Comparison of ENCODE assay signal across 2 cellular contexts in the genomic region with DNA sequence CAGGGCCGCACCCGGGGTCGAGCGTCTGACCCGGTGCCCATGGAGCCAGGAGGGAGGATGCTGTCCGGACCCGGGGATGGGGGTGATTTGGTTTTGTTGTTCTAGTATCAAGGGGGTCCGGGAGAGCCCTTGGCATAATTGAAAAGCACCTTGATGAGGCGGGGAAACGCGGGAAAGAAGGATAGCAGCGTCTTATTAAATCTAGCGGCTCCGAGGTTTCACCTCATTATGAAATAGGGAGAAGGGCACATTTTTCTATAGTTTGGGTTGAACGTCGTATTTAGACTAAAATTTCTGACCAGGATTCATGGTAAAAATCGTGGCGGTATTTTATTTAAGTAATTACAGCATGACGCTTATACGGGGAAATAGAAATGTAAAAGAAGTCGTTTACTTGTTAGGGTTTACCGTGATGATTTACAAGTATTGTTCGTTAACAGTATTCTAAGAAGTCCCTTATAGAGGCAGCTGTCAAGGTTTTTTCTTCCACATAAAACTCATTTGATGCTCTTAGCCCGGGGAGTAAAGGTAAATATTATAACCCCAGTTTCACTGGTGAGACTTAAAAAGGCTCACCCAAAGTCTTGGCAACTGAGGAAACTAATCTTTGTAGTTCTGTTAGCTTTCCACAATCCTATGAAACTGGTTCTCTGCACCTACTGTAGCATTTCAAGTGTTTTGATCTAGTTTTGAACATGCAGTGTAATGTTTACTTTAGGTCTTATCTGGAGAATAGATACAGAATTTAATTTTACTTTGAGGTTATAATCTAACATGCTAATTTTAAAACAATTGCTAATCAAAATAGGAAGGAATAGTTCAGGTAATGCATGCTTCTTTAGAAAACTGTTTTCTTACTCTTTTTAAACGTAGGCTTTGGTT.
TF ChIP-seq lines count a peak whose summit lies in the region.

No MANE protein-coding gene starts in this region.

TF ChIP-seq in HEK293, 187 proteins besides CTCF, POLR2A, EP300 and RAD21:
- TF ChIP-seq ZNF2 (tag by site-specific recombination; IDR thresholded peaks at IDR 0.05) = 0 out of 2 replicates have a peak, but pooled peaks have one; percentile 27
- peak; percentile 43; the same call in 1 of the 2 replicates for TF ChIP-seq ZBTB20 (tag by site-specific recombination; IDR thresholded peaks at IDR 0.05)
- peak; percentile 5; the same call in 1 of the 2 replicates for TF ChIP-seq BCL11A (tag by site-specific recombination; IDR thresholded peaks at IDR 0.05; ENCODE audit: low read depth)
- no peak for TF ChIP-seq ZNF184 (tag by site-specific recombination; IDR thresholded peaks at IDR 0.05)
- TF ChIP-seq ZNF394 (tag by site-specific recombination; IDR thresholded peaks at IDR 0.05; ENCODE audit: borderline replicate concordance) = 0 out of 2 replicates have a peak, but pooled peaks have one; percentile 28
- 0 out of 2 replicates have a peak, but pooled peaks have one; percentile 11 for TF ChIP-seq ZNF324 (tag by site-specific recombination; IDR thresholded peaks at IDR 0.05)
- TF ChIP-seq, protein P1, sequence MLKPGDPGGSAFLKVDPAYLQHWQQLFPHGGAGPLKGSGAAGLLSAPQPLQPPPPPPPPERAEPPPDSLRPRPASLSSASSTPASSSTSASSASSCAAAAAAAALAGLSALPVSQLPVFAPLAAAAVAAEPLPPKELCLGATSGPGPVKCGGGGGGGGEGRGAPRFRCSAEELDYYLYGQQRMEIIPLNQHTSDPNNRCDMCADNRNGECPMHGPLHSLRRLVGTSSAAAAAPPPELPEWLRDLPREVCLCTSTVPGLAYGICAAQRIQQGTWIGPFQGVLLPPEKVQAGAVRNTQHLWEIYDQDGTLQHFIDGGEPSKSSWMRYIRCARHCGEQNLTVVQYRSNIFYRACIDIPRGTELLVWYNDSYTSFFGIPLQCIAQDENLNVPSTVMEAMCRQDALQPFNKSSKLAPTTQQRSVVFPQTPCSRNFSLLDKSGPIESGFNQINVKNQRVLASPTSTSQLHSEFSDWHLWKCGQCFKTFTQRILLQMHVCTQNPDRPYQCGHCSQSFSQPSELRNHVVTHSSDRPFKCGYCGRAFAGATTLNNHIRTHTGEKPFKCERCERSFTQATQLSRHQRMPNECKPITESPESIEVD (tag by site-specific recombination; IDR thresholded peaks at IDR 0.05) = peak; percentile 58; the same call in 1 of the 2 replicates
- TF ChIP-seq EGR2 (tag by site-specific recombination; IDR thresholded peaks at IDR 0.05; ENCODE audit: low read depth) = no peak
- TF ChIP-seq, protein P2, sequence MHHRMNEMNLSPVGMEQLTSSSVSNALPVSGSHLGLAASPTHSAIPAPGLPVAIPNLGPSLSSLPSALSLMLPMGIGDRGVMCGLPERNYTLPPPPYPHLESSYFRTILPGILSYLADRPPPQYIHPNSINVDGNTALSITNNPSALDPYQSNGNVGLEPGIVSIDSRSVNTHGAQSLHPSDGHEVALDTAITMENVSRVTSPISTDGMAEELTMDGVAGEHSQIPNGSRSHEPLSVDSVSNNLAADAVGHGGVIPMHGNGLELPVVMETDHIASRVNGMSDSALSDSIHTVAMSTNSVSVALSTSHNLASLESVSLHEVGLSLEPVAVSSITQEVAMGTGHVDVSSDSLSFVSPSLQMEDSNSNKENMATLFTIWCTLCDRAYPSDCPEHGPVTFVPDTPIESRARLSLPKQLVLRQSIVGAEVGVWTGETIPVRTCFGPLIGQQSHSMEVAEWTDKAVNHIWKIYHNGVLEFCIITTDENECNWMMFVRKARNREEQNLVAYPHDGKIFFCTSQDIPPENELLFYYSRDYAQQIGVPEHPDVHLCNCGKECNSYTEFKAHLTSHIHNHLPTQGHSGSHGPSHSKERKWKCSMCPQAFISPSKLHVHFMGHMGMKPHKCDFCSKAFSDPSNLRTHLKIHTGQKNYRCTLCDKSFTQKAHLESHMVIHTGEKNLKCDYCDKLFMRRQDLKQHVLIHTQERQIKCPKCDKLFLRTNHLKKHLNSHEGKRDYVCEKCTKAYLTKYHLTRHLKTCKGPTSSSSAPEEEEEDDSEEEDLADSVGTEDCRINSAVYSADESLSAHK (tag by site-specific recombination; IDR thresholded peaks at IDR 0.05) = peak; percentile 49; the same call in 1 of the 2 replicates

TF ChIP-seq in HepG2, 621 proteins besides CTCF, POLR2A, EP300 and RAD21 (continues in another document):
- TF ChIP-seq TCF7 (IDR thresholded peaks at IDR 0.05; ENCODE audit: low read depth) = no peak
- TF ChIP-seq, protein P3, sequence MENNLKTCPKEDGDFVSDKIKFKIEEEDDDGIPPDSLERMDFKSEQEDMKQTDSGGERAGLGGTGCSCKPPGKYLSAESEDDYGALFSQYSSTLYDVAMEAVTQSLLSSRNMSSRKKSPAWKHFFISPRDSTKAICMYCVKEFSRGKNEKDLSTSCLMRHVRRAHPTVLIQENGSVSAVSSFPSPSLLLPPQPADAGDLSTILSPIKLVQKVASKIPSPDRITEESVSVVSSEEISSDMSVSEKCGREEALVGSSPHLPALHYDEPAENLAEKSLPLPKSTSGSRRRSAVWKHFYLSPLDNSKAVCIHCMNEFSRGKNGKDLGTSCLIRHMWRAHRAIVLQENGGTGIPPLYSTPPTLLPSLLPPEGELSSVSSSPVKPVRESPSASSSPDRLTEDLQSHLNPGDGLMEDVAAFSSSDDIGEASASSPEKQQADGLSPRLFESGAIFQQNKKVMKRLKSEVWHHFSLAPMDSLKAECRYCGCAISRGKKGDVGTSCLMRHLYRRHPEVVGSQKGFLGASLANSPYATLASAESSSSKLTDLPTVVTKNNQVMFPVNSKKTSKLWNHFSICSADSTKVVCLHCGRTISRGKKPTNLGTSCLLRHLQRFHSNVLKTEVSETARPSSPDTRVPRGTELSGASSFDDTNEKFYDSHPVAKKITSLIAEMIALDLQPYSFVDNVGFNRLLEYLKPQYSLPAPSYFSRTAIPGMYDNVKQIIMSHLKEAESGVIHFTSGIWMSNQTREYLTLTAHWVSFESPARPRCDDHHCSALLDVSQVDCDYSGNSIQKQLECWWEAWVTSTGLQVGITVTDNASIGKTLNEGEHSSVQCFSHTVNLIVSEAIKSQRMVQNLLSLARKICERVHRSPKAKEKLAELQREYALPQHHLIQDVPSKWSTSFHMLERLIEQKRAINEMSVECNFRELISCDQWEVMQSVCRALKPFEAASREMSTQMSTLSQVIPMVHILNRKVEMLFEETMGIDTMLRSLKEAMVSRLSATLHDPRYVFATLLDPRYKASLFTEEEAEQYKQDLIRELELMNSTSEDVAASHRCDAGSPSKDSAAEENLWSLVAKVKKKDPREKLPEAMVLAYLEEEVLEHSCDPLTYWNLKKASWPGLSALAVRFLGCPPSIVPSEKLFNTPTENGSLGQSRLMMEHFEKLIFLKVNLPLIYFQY (CRISPR knock-in tag; IDR thresholded peaks at IDR 0.05; ENCODE audit: borderline replicate concordance) = no peak
- TF ChIP-seq ZSCAN9 (CRISPR knock-in tag; IDR thresholded peaks at IDR 0.05; ENCODE audit: borderline replicate concordance) = no peak
- TF ChIP-seq ZNF256 (CRISPR knock-in tag; conservative IDR thresholded peaks at IDR 0.05) = 0 out of 2 replicates have a peak, but pooled peaks have one; percentile 4
- no peak for TF ChIP-seq ZNF441 (CRISPR knock-in tag; IDR thresholded peaks at IDR 0.05; ENCODE audit: borderline replicate concordance)
- 0 out of 2 replicates have a peak, but pooled peaks have one; percentile 7 for TF ChIP-seq ARID2 (CRISPR knock-in tag; IDR thresholded peaks at IDR 0.05; ENCODE audit: borderline replicate concordance)
- TF ChIP-seq TAF15 (IDR thresholded peaks at IDR 0.05; ENCODE audit: low read depth, low read length, poor library complexity, severe bottlenecking) = peak; percentile 30
- TF ChIP-seq, protein P4, sequence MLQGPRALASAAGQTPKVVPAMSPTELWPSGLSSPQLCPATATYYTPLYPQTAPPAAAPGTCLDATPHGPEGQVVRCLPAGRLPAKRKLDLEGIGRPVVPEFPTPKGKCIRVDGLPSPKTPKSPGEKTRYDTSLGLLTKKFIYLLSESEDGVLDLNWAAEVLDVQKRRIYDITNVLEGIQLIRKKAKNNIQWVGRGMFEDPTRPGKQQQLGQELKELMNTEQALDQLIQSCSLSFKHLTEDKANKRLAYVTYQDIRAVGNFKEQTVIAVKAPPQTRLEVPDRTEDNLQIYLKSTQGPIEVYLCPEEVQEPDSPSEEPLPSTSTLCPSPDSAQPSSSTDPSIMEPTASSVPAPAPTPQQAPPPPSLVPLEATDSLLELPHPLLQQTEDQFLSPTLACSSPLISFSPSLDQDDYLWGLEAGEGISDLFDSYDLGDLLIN (CRISPR knock-in tag; IDR thresholded peaks at IDR 0.05; ENCODE audit: borderline replicate concordance) = 0 out of 2 replicates have a peak, but pooled peaks have one; percentile 26
- 0 out of 2 replicates have a peak, but pooled peaks have one; percentile 12 for TF ChIP-seq CREM (IDR thresholded peaks at IDR 0.05)
- no peak for TF ChIP-seq CREM (CRISPR knock-in tag; IDR thresholded peaks at IDR 0.05)
- 0 out of 2 replicates have a peak, but pooled peaks have one; percentile 31 for TF ChIP-seq ISX (CRISPR knock-in tag; conservative IDR thresholded peaks at IDR 0.05)
- TF ChIP-seq, protein P5, sequence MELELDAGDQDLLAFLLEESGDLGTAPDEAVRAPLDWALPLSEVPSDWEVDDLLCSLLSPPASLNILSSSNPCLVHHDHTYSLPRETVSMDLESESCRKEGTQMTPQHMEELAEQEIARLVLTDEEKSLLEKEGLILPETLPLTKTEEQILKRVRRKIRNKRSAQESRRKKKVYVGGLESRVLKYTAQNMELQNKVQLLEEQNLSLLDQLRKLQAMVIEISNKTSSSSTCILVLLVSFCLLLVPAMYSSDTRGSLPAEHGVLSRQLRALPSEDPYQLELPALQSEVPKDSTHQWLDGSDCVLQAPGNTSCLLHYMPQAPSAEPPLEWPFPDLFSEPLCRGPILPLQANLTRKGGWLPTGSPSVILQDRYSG (CRISPR knock-in tag; IDR thresholded peaks at IDR 0.05) = 0 out of 2 replicates have a peak, but pooled peaks have one; percentile 14
- TF ChIP-seq ZFAT (CRISPR knock-in tag; conservative IDR thresholded peaks at IDR 0.05) = 0 out of 2 replicates have a peak, but pooled peaks have one; percentile 9
- TF ChIP-seq MEIS2 (CRISPR knock-in tag; IDR thresholded peaks at IDR 0.05) = 0 out of 2 replicates have a peak, but pooled peaks have one; percentile 7
- TF ChIP-seq ZFP36L2 (CRISPR knock-in tag; IDR thresholded peaks at IDR 0.05) = 0 out of 2 replicates have a peak, but pooled peaks have one; percentile 7
- 0 out of 2 replicates have a peak, but pooled peaks have one; percentile 35 for TF ChIP-seq ELF4 (CRISPR knock-in tag; IDR thresholded peaks at IDR 0.05; ENCODE audit: borderline replicate concordance)
- TF ChIP-seq ASH2L (IDR thresholded peaks at IDR 0.05; ENCODE audit: insufficient read length, low read depth, low read length) = no peak
- TF ChIP-seq ZNF629 (CRISPR knock-in tag; conservative IDR thresholded peaks at IDR 0.05) = 0 out of 2 replicates have a peak, but pooled peaks have one; percentile 4
- TF ChIP-seq POLR2G (IDR thresholded peaks at IDR 0.05; ENCODE audit: low read depth, low read length) = no peak
- TF ChIP-seq, protein P6, sequence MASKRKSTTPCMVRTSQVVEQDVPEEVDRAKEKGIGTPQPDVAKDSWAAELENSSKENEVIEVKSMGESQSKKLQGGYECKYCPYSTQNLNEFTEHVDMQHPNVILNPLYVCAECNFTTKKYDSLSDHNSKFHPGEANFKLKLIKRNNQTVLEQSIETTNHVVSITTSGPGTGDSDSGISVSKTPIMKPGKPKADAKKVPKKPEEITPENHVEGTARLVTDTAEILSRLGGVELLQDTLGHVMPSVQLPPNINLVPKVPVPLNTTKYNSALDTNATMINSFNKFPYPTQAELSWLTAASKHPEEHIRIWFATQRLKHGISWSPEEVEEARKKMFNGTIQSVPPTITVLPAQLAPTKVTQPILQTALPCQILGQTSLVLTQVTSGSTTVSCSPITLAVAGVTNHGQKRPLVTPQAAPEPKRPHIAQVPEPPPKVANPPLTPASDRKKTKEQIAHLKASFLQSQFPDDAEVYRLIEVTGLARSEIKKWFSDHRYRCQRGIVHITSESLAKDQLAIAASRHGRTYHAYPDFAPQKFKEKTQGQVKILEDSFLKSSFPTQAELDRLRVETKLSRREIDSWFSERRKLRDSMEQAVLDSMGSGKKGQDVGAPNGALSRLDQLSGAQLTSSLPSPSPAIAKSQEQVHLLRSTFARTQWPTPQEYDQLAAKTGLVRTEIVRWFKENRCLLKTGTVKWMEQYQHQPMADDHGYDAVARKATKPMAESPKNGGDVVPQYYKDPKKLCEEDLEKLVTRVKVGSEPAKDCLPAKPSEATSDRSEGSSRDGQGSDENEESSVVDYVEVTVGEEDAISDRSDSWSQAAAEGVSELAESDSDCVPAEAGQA (IDR thresholded peaks at IDR 0.05; ENCODE audit: low read depth) = no peak
- TF ChIP-seq, protein P6 (CRISPR knock-in tag; IDR thresholded peaks at IDR 0.05; ENCODE audit: borderline replicate concordance) = 0 out of 2 replicates have a peak, but pooled peaks have one; percentile 54
- 0 out of 2 replicates have a peak, but pooled peaks have one; percentile 32 for TF ChIP-seq ZNF850 (CRISPR knock-in tag; conservative IDR thresholded peaks at IDR 0.05)
- 0 out of 2 replicates have a peak, but pooled peaks have one; percentile 1 for TF ChIP-seq ZKSCAN5 (CRISPR knock-in tag; IDR thresholded peaks at IDR 0.05)
- TF ChIP-seq ZNF674 (CRISPR knock-in tag; IDR thresholded peaks at IDR 0.05; ENCODE audit: low read depth) = 0 out of 2 replicates have a peak, but pooled peaks have one; percentile 0
- 0 out of 2 replicates have a peak, but pooled peaks have one; percentile 18 for TF ChIP-seq SAP130 (CRISPR knock-in tag; IDR thresholded peaks at IDR 0.05; ENCODE audit: low read depth)
- TF ChIP-seq, protein P7, sequence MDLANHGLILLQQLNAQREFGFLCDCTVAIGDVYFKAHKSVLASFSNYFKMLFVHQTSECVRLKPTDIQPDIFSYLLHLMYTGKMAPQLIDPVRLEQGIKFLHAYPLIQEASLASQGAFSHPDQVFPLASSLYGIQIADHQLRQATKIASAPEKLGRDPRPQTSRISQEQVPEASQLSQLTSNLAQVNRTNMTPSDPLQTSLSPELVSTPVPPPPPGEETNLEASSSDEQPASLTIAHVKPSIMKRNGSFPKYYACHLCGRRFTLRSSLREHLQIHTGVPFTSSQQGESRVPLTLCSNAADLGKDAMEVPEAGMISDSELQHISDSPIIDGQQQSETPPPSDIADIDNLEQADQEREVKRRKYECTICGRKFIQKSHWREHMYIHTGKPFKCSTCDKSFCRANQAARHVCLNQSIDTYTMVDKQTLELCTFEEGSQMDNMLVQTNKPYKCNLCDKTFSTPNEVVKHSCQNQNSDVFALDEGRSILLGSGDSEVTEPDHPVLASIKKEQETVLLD (CRISPR knock-in tag; IDR thresholded peaks at IDR 0.05; ENCODE audit: low read depth) = no peak
- TF ChIP-seq ZNF709 (CRISPR knock-in tag; IDR thresholded peaks at IDR 0.05) = no peak
- TF ChIP-seq ZNF468 (CRISPR knock-in tag; IDR thresholded peaks at IDR 0.05) = 0 out of 2 replicates have a peak, but pooled peaks have one; percentile 16
